Comparison of ENCODE assay signal across 11 cellular contexts in genomic region chr2:37322368-37322767, GRCh38. TPM values are rescaled to one million over a fixed set of nuclear protein-coding genes. Genes with fewer than 3 reads are reported as not detected.
DNase-seq lines count a peak whose midpoint lies in the region; ATAC-seq, FAIRE-seq and TF ChIP-seq lines count a peak whose summit lies in the region.
"Had no signal": no experiment of that assay in that cellular context is flagged by ENCODE, and none has a peak within 500 bp of the region (broad histone marks: within the 10 kb centered on the region; RNA-seq: fewer than 3 reads in every experiment).

No MANE protein-coding gene starts in this region.

- no peak overlapping the region for H3K14ac ChIP-seq in mesenchymal stem cell (ENCODE audit: low read length in 2 of 2)

- no peak overlapping the region for H2AK5ac ChIP-seq in mesenchymal stem cell (ENCODE audit: low read length, severe bottlenecking)

- 0 out of 2 replicates have a peak, but pooled peaks cover 6% of the 10 kb centered on the region for H3K36me3 ChIP-seq in ACC112 (ENCODE audit: insufficient read depth, low read length)
- H3K36me3 ChIP-seq in HEK293 (ENCODE audit: control insufficient read depth in 2 of 2, insufficient read depth in 1 of 2, low read length in 2 of 2) = no peaks in the 10 kb centered on the region
- no peaks in the 10 kb centered on the region for H3K36me3 ChIP-seq in mesenchymal stem cell (ENCODE audit: control insufficient read depth in 1 of 2, insufficient read depth in 2 of 2, low read depth in 1 of 2, low read length in 2 of 2)
- no peaks in the 10 kb centered on the region for H3K36me3 ChIP-seq in kidney (ENCODE audit: control insufficient read depth in 1 of 2, insufficient read depth in 2 of 2, low read length in 2 of 2)
- H3K36me3 ChIP-seq: cardiac muscle cell had no signal

- peaks cover 13% of the 10 kb centered on the region for H3K27me3 Mint-ChIP-seq in activated naive CD8-positive, alpha-beta T cell treated with anti-CD3 and anti-CD28 coated beads, Interleukin-2, amount 50 U/mL, for 24 hours

- intact Hi-C loops in kidney (cut with DNase I) = no loop called here

- H4K8ac ChIP-seq in mesenchymal stem cell (ENCODE audit: low read length) = no peak overlapping the region

- no peak for TF ChIP-seq CTCF in HEK293 (tag by site-specific recombination; IDR thresholded peaks at IDR 0.05)
- TF ChIP-seq CTCF in kidney (IDR thresholded peaks at IDR 0.05; ENCODE audit: borderline replicate concordance, extremely low read depth, insufficient read depth) = no peak

- CTCF ChIA-PET in HEK293 (lab: Yijun Ruan, JAX) = interaction anchor here (0.6 to 1.3 kb wide), 7 partner anchors 10 to 1261 kb away, joined by 3 to 6 read pairs (median 3); no protein-coding TSS in a partner anchor

- H2BK120ac ChIP-seq in mesenchymal stem cell (ENCODE audit: low read depth, low read length) = no peak overlapping the region

- H4K91ac ChIP-seq in mesenchymal stem cell (ENCODE audit: low read length) = no peak overlapping the region

- no peaks in the 10 kb centered on the region for H3K9me3 Mint-ChIP-seq in activated naive CD8-positive, alpha-beta T cell treated with anti-CD3 and anti-CD28 coated beads, Interleukin-2, amount 50 U/mL, for 24 hours

- POLR2A ChIA-PET in HEK293 (lab: Yijun Ruan, JAX) = no interaction called here

- H3K79me1 ChIP-seq in mesenchymal stem cell (replicated peaks; ENCODE audit: low read length, poor library complexity, severe bottlenecking) = peaks cover 2% of the 10 kb centered on the region

- no peak overlapping the region for H2BK15ac ChIP-seq in mesenchymal stem cell (ENCODE audit: low read depth, poor library complexity, severe bottlenecking)

- peaks cover 69% of the 10 kb centered on the region for H3K79me2 ChIP-seq in ACC112 (ENCODE audit: control insufficient read depth, insufficient read depth, low read length, unreplicated experiment)

- H3K27me3 ChIP-seq in ACC112 (ENCODE audit: insufficient read depth, low read length) = no peaks in the 10 kb centered on the region
- no peaks in the 10 kb centered on the region for H3K27me3 ChIP-seq in mesenchymal stem cell (ENCODE audit: control insufficient read depth in 1 of 2, insufficient read depth in 1 of 2, low read length in 2 of 2)
- H3K27me3 ChIP-seq: cardiac muscle cell had no signal

- H3K18ac ChIP-seq in mesenchymal stem cell (ENCODE audit: low read depth in 1 of 2, low read length in 2 of 2) = no peak overlapping the region

- no peak overlapping the region for H2BK12ac ChIP-seq in mesenchymal stem cell (ENCODE audit: low read length in 2 of 2)

- H3K23ac ChIP-seq in mesenchymal stem cell (ENCODE audit: low read length in 2 of 2) = no peak overlapping the region

- no peak overlapping the region for H3K4me2 ChIP-seq in mesenchymal stem cell (ENCODE audit: low read length, poor library complexity, severe bottlenecking)

- ATAC-seq in activated naive CD8-positive, alpha-beta T cell treated with anti-CD3 and anti-CD28 coated beads, Interleukin-2, amount 50 U/mL, for 24 hours = peak; percentile 34

- H3K9me3 ChIP-seq in HEK293 (ENCODE audit: control insufficient read depth, insufficient read depth, low read depth, low read length) (no peaks in the 10 kb centered on the region), mesenchymal stem cell (ENCODE audit: control insufficient read depth, low read length) (no peaks in the 10 kb centered on the region), kidney (ENCODE audit: control insufficient read depth in 1 of 2, low read length in 2 of 2) (no peaks in the 10 kb centered on the region)

- no peak overlapping the region for H3K27ac ChIP-seq in ACC112 (ENCODE audit: low read depth, low read length)
- no peak overlapping the region for H3K27ac ChIP-seq in HEK293 (ENCODE audit: extremely low read depth, low read depth, low read length)
- no peak overlapping the region for H3K27ac ChIP-seq in mesenchymal stem cell (ENCODE audit: low read length, poor library complexity, severe bottlenecking)
- no peak overlapping the region for H3K27ac ChIP-seq in kidney (ENCODE audit: low read depth in 2 of 2, low read length in 2 of 2)
- H3K27ac ChIP-seq: cardiac muscle cell had no signal

- FAIRE-seq in kidney (lab: Jason Lieb, UNC) = no peak

- peaks cover 33% of the 10 kb centered on the region for H3K36me3 Mint-ChIP-seq in activated naive CD8-positive, alpha-beta T cell treated with anti-CD3 and anti-CD28 coated beads, Interleukin-2, amount 50 U/mL, for 24 hours (ENCODE audit: low read depth)

- H3K27ac Mint-ChIP-seq in activated naive CD8-positive, alpha-beta T cell treated with anti-CD3 and anti-CD28 coated beads, Interleukin-2, amount 50 U/mL, for 24 hours = peak overlapping the region; percentile 63

- peaks cover 39% of the 10 kb centered on the region for H3K4me1 ChIP-seq in ACC112 (ENCODE audit: control insufficient read depth, insufficient read depth, low read length, unreplicated experiment)
- peaks cover 28% of the 10 kb centered on the region for H3K4me1 ChIP-seq in HEK293 (ENCODE audit: control insufficient read depth, insufficient read depth, low read length)
- H3K4me1 ChIP-seq in mesenchymal stem cell (ENCODE audit: control insufficient read depth, insufficient read depth, low read depth, low read length) = peaks cover 3% of the 10 kb centered on the region
- peaks cover 3 to 6% of the 10 kb centered on the region in 2 donors for H3K4me1 ChIP-seq in kidney (ENCODE audit: control insufficient read depth in 1 of 2, insufficient read depth in 1 of 2, low read depth in 1 of 2, low read length in 2 of 2)

- no peak overlapping the region for H3K4ac ChIP-seq in mesenchymal stem cell (ENCODE audit: low read depth in 1 of 2, low read length in 2 of 2)

- peak overlapping the region; percentile 87 for H3K9ac ChIP-seq in mesenchymal stem cell (ENCODE audit: low read length)
- H3K9ac ChIP-seq in kidney (ENCODE audit: low read length in 2 of 2) = no peak overlapping the region

- H3K4me1 Mint-ChIP-seq in activated naive CD8-positive, alpha-beta T cell treated with anti-CD3 and anti-CD28 coated beads, Interleukin-2, amount 50 U/mL, for 24 hours = peaks cover 66% of the 10 kb centered on the region

- H3K4me3 ChIP-seq in ACC112 (ENCODE audit: low read depth, low read length) = peak overlapping the region; percentile 98
- H3K4me3 ChIP-seq in HEK293 (ENCODE audit: low read depth, low read length) = peak overlapping the region; percentile 13; the same call in 1 of the 2 replicates
- H3K4me3 ChIP-seq in mesenchymal stem cell (ENCODE audit: insufficient read depth in 1 of 2, low read depth in 1 of 2, low read length in 2 of 2) = peak overlapping the region in 1 of 2 experiments; percentile 84
- H3K4me3 ChIP-seq in kidney (ENCODE audit: low read length in 2 of 2) = peak overlapping the region in 1 of 2 donors; percentile 23

- no peak overlapping the region for H2BK5ac ChIP-seq in mesenchymal stem cell (ENCODE audit: low read depth, low read length, poor library complexity, severe bottlenecking)

- DNase-seq in activated naive CD8-positive, alpha-beta T cell treated with anti-CD3 and anti-CD28 coated beads, Interleukin-2, amount 50 U/mL, for 24 hours = no peak
- no peak for DNase-seq in mesenchymal stem cell
- no peak for DNase-seq in NCI-H1417 treated with DMSO at 0.1 percent for 48 hours (lab: John Stamatoyannopoulos, UW)
- no peak for DNase-seq in kidney
- no peak for DNase-seq in NCI-H2196 (lab: John Stamatoyannopoulos, UW; ENCODE audit: unreplicated experiment)
- no peak for DNase-seq in amygdala (lab: John Stamatoyannopoulos, UW)
- DNase-seq: DMS153, T-helper 9 cell had no signal

- H2AFZ ChIP-seq in ACC112 (ENCODE audit: low read length, unreplicated experiment) (no peak overlapping the region), mesenchymal stem cell (ENCODE audit: low read depth, low read length) (no peak overlapping the region)

- H3K4me3 Mint-ChIP-seq in activated naive CD8-positive, alpha-beta T cell treated with anti-CD3 and anti-CD28 coated beads, Interleukin-2, amount 50 U/mL, for 24 hours = peak overlapping the region; percentile 98

TF ChIP-seq in HEK293, 187 proteins besides CTCF, POLR2A, EP300 and RAD21:
- TF ChIP-seq ZNF600 (tag by site-specific recombination; IDR thresholded peaks at IDR 0.05) = peak; percentile 69
- no peak for TF ChIP-seq GLI2 (tag by site-specific recombination; IDR thresholded peaks at IDR 0.05; ENCODE audit: borderline replicate concordance, low read depth)
- TF ChIP-seq PRDM6 (tag by site-specific recombination; IDR thresholded peaks at IDR 0.05) = peak; percentile 48; the same call in 1 of the 2 replicates

RNA-seq across cellular contexts. Expression of gene PRKD3, which starts 2.3 kb away (rescaled TPM):
- 15.0 TPM for polyA plus RNA-seq in mesenchymal stem cell (2013, experiment 1 of 2)
- 15.8 TPM for polyA plus RNA-seq in mesenchymal stem cell (2013, experiment 2 of 2)
- 45.7 TPM for total RNA-seq in kidney
- 7.1 TPM for polyA plus RNA-seq in kidney (ENCODE audit: insufficient read depth, low read depth, low replicate concordance)

RNA-seq across cellular contexts. Expression of gene QPCT, which starts 22.1 kb away (rescaled TPM):
- polyA plus RNA-seq in mesenchymal stem cell (2013, experiment 1 of 2) = 9.6 TPM
- polyA plus RNA-seq in mesenchymal stem cell (2013, experiment 2 of 2) = 10.1 TPM
- total RNA-seq in kidney = 16.6 TPM
- polyA plus RNA-seq in kidney (ENCODE audit: insufficient read depth, low read depth, low replicate concordance) = 10.4 TPM
- polyA plus RNA-seq: cardiac muscle cell had no signal
